Comparison of ENCODE assay signal across 1 cellular context in genomic region chr20:45685896-45686295, GRCh38.
TF ChIP-seq lines count a peak whose summit lies in the region.

No MANE protein-coding gene starts in this region.

TF ChIP-seq in H1, 55 proteins besides CTCF, POLR2A, EP300 and RAD21:
- no peak for TF ChIP-seq TEAD4 (IDR thresholded peaks at IDR 0.05; ENCODE audit: low read depth, low read length)
